ENCODE assay signal across 7 cellular contexts in genomic region chr2:41919135-41919534, GRCh38.
"Had no signal": no experiment of that assay in that cellular context is flagged by ENCODE, and none has a peak within 500 bp of the region (broad histone marks: within the 10 kb centered on the region; RNA-seq: fewer than 3 reads in every experiment).

No MANE protein-coding gene starts in this region.

- ATAC-seq: HepG2, K562 had no signal

- DNase-seq: IMR-90, KBM-7, KG1 had no signal

- H3K4me3 ChIP-seq: K562 had no signal

- H3K27ac ChIP-seq: HL-60 had no signal

- FAIRE-seq: HepG2, HTR-8/SVneo, K562 had no signal
